ENCODE assay signal across 21 cellular contexts in the genomic region with DNA sequence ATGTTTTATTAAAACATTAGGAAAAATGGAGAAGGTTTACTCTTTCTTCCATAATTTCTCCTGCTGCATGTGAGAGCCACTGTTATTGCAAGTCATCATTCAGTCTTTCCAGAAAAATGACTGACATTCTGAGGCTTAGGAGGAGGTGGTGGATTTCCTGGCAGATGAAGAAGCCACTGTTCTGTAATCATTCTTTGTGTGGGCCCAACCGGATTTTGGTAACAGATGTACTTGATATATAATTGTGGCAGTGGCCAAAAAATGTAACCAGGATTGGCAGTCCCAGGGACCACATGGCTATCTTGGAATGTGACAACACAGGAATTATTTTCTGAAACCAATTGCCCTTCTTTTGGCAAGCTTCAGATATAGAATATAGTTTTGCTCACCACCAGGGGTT.
DNase-seq lines count a peak whose midpoint lies in the region; ATAC-seq, FAIRE-seq and TF ChIP-seq lines count a peak whose summit lies in the region.
"Had no signal": no experiment of that assay in that cellular context is flagged by ENCODE, and none has a peak within 500 bp of the region (broad histone marks: within the 10 kb centered on the region; RNA-seq: fewer than 3 reads in every experiment).

No MANE protein-coding gene starts in this region.

- in situ Hi-C loops in IMR-90 (cut with MboI; ENCODE audit: low sequenced_read_pairs): no loop called here

- H3K27me3 ChIP-seq in IMR-90 (ENCODE audit: control insufficient read depth, insufficient read depth, low read length): no peaks in the 10 kb centered on the region
- no peaks in the 10 kb centered on the region for H3K27me3 ChIP-seq in trophoblast cell (ENCODE audit: insufficient read depth, low read length)
- H3K27me3 ChIP-seq in WERI-Rb-1 (ENCODE audit: insufficient read depth, low read depth, severe bottlenecking): no peaks in the 10 kb centered on the region

- H3K79me2 ChIP-seq in trophoblast cell (ENCODE audit: control insufficient read depth, insufficient read depth, low read length, poor library complexity): peaks cover 1% of the 10 kb centered on the region

- intact Hi-C loops in IMR-90 (cut with micrococcal nuclease): no loop called here

- H3K9ac ChIP-seq in IMR-90 (ENCODE audit: low read depth, low read length) (no peak overlapping the region), trophoblast cell (ENCODE audit: low read length) (no peak overlapping the region)

- H4K20me1 ChIP-seq in IMR-90 (ENCODE audit: insufficient read depth, low read length): no peaks in the 10 kb centered on the region

- no peak overlapping the region for H3K4me2 ChIP-seq in A549
- H3K4me2 ChIP-seq in IMR-90 (ENCODE audit: low read depth, low read length): no peak overlapping the region
- H3K4me2 ChIP-seq in trophoblast cell (ENCODE audit: low read length): no peak overlapping the region

- H3K27ac ChIP-seq in A549: no peak overlapping the region
- no peak overlapping the region for H3K27ac ChIP-seq in IMR-90 (ENCODE audit: insufficient read depth, low read length)
- peak overlapping the region; percentile 60 for H3K27ac ChIP-seq in trophoblast cell (ENCODE audit: low read depth, low read length)
- H3K27ac ChIP-seq in WERI-Rb-1: no peak overlapping the region

- no peak overlapping the region for H4K91ac ChIP-seq in IMR-90 (ENCODE audit: insufficient read depth, low read depth, low read length)
- H4K91ac ChIP-seq in trophoblast cell (ENCODE audit: low read depth, low read length): peak overlapping the region; percentile 35

- no TSS peak for BruUV-seq in IMR-90 (replicated peaks; lab: Mats Ljungman, UMichigan)

- TF ChIP-seq RAD21 in A549 (conservative IDR thresholded peaks at IDR 0.05 in 1 of 2, IDR thresholded peaks at IDR 0.05 in 1 of 2): no peak
- TF ChIP-seq RAD21 in IMR-90 (IDR thresholded peaks at IDR 0.05; ENCODE audit: low read length): no peak

- TF ChIP-seq POLR2A in A549 (IDR thresholded peaks at IDR 0.05; ENCODE audit: low read length): no peak
- no peak for TF ChIP-seq POLR2A in IMR-90 (IDR thresholded peaks at IDR 0.05; ENCODE audit: low read depth, low read length)

- 78% methylated on average over 1 of the region's 1 CpG for WGBS in A549 (ENCODE audit: missing lambda C conversion rate)
- WGBS in IMR-90 (ENCODE audit: extremely low coverage in 2 of 2, insufficient read length in 1 of 2), 2 experiments: no CpG with 5 or more reads among the region's 1 CpG
- no CpG with 5 or more reads among the region's 1 CpG for WGBS in trophoblast cell (ENCODE audit: extremely low coverage, insufficient coverage, insufficient read length)

- no peak overlapping the region for H4K5ac ChIP-seq in IMR-90 (ENCODE audit: low read depth, low read length)

- TF ChIP-seq CTCF in A549 (IDR thresholded peaks at IDR 0.05) (no peak), IMR-90 (conservative IDR thresholded peaks at IDR 0.05; ENCODE audit: low read depth, low read length) (no peak), WERI-Rb-1 (IDR thresholded peaks at IDR 0.05; ENCODE audit: low read depth, low read length) (no peak)

- FAIRE-seq in A549 (lab: Jason Lieb, UNC): no peak
- FAIRE-seq: GM12892, H54, islet of Langerhans, RCC 7860 had no signal

- H3K4ac ChIP-seq in IMR-90 (ENCODE audit: low read depth, low read length) (no peak overlapping the region), trophoblast cell (ENCODE audit: low read depth, low read length) (no peak overlapping the region)

- no peak for TF ChIP-seq EP300 in A549 (IDR thresholded peaks at IDR 0.05)

- no peak overlapping the region for H2BK5ac ChIP-seq in IMR-90 (ENCODE audit: low read depth, low read length, poor library complexity, severe bottlenecking)
- no peak overlapping the region for H2BK5ac ChIP-seq in trophoblast cell (ENCODE audit: low read depth, low read length, poor library complexity)

- H4K8ac ChIP-seq in IMR-90 (ENCODE audit: low read depth in 2 of 2, low read length in 2 of 2) (no peak overlapping the region), trophoblast cell (ENCODE audit: low read depth, low read length) (no peak overlapping the region)

- no peak overlapping the region for H3K56ac ChIP-seq in IMR-90 (ENCODE audit: extremely low read depth, insufficient read depth, low read length)

- no peak overlapping the region for H4K12ac ChIP-seq in trophoblast cell (ENCODE audit: low read depth, low read length)

- H3K18ac ChIP-seq in IMR-90 (ENCODE audit: low read depth, low read length) (peak overlapping the region; percentile 24; the same call in 1 of the 2 replicates), trophoblast cell (ENCODE audit: low read length) (no peak overlapping the region)

- H3K4me1 ChIP-seq in A549 (peaks cover 35% of the 10 kb centered on the region), IMR-90 (ENCODE audit: control insufficient read depth, insufficient read depth, low read length) (peaks cover 14% of the 10 kb centered on the region), trophoblast cell (ENCODE audit: control insufficient read depth in 1 of 2, insufficient read depth in 2 of 2, low read length in 2 of 2) (peaks cover 11 to 22% of the 10 kb centered on the region in 2 experiments)

- H3K23ac ChIP-seq in IMR-90 (ENCODE audit: low read depth, low read length): no peak overlapping the region
- no peak overlapping the region for H3K23ac ChIP-seq in trophoblast cell (ENCODE audit: low read length)

- H3K79me1 ChIP-seq in IMR-90 (ENCODE audit: low read depth in 1 of 2, low read length in 2 of 2): no peaks in the 10 kb centered on the region
- peaks cover 25% of the 10 kb centered on the region for H3K79me1 ChIP-seq in trophoblast cell (ENCODE audit: low read length)

- H3K14ac ChIP-seq in IMR-90 (replicated peaks; ENCODE audit: low read depth, low read length) (no peak overlapping the region), trophoblast cell (ENCODE audit: low read length) (no peak overlapping the region)

- no peak overlapping the region for H3K4me3 ChIP-seq in A549
- no peak overlapping the region for H3K4me3 ChIP-seq in IMR-90 (ENCODE audit: insufficient read depth, low read depth, low read length)
- no peak overlapping the region for H3K4me3 ChIP-seq in trophoblast cell (ENCODE audit: low read depth, low read length)
- no peak overlapping the region for H3K4me3 ChIP-seq in WERI-Rb-1 (ENCODE audit: low read depth, low read length)

- no peaks in the 10 kb centered on the region for H3K9me3 ChIP-seq in A549
- no peaks in the 10 kb centered on the region for H3K9me3 ChIP-seq in IMR-90 (ENCODE audit: control insufficient read depth, insufficient read depth, low read length)
- H3K9me3 ChIP-seq in trophoblast cell (ENCODE audit: insufficient read depth, low read depth, low read length): no peaks in the 10 kb centered on the region
- no peaks in the 10 kb centered on the region for H3K9me3 ChIP-seq in WERI-Rb-1 (ENCODE audit: severe bottlenecking)

- CTCF ChIA-PET in A549 (lab: Yijun Ruan, JAX): interaction anchor here (1.5 kb wide), 1 partner anchor 77 kb away, joined by 3 read pairs; no protein-coding TSS in a partner anchor
- CTCF ChIA-PET in IMR-90 (lab: Yijun Ruan, JAX): no interaction called here

- no peak overlapping the region for H2AK9ac ChIP-seq in IMR-90 (replicated peaks; ENCODE audit: low read depth, low read length, poor library complexity)

- H2BK12ac ChIP-seq in trophoblast cell (ENCODE audit: low read length): peak overlapping the region; percentile 36

- H2AFZ ChIP-seq in IMR-90 (replicated peaks; ENCODE audit: low read length, poor library complexity): no peak overlapping the region
- no peak overlapping the region for H2AFZ ChIP-seq in trophoblast cell (ENCODE audit: insufficient read depth, low read length, poor library complexity)

- no peak overlapping the region for H2BK120ac ChIP-seq in IMR-90 (ENCODE audit: low read depth, low read length)
- H2BK120ac ChIP-seq in trophoblast cell (ENCODE audit: insufficient read depth, low read length, poor library complexity): peak overlapping the region; percentile 36

- DNase-seq in A549 (ENCODE audit: low read depth in 1 of 2, low spot score in 1 of 2) (no peak), IMR-90 (no peak), cerebellar cortex (ENCODE audit: low spot score) (peak; percentile 75), trophoblast cell (no peak), WERI-Rb-1 (no peak), DMS114 treated with DMSO at 0.1 percent for 48 hours (lab: John Stamatoyannopoulos, UW; ENCODE audit: unreplicated experiment) (no peak)
- DNase-seq: activated CD8-positive, alpha-beta memory T cell treated with anti-CD3 and anti-CD28 coated beads for 24 hours; activated naive CD4-positive, alpha-beta T cell treated with anti-CD3 and anti-CD28 coated beads, Interleukin-2, amount 50 U/mL, for 16 hours; activated T-cell treated with anti-CD3 and anti-CD28 coated beads, Interleukin-2, amount 50 U/mL, for 72 hours; CD4-positive, alpha-beta T cell; hypothalamus; NCI-H1092; NCI-H2081; NCI-H510A; NK-92 treated with Interleukin-12 subunit alpha and Interleukin-12 subunit beta, amount 100 ng/mL, for 24 hours had no signal

- ATAC-seq in A549 (no peak), IMR-90 (ENCODE audit: low read depth) (no peak), GM19324 (IDR thresholded peaks at IDR 0.05; ENCODE audit: low FRiP score, unreplicated experiment) (no peak), GM18873 (IDR thresholded peaks at IDR 0.05; ENCODE audit: low FRiP score, unreplicated experiment) (no peak)
- ATAC-seq: activated T-cell treated with anti-CD3 and anti-CD28 coated beads, Interleukin-2, amount 50 U/mL, for 72 hours had no signal

- no peak overlapping the region for H2BK15ac ChIP-seq in IMR-90 (ENCODE audit: low read depth, low read length)

- H2BK20ac ChIP-seq in IMR-90 (ENCODE audit: low read depth, low read length): no peak overlapping the region

- H2AK5ac ChIP-seq in IMR-90 (ENCODE audit: low read depth, low read length) (no peak overlapping the region), trophoblast cell (ENCODE audit: low read length) (no peak overlapping the region)

- H3K36me3 ChIP-seq in IMR-90 (ENCODE audit: control insufficient read depth, insufficient read depth, low read length) (no peaks in the 10 kb centered on the region), trophoblast cell (ENCODE audit: control insufficient read depth in 1 of 2, insufficient read depth in 2 of 2, low read length in 2 of 2) (no peaks in the 10 kb centered on the region), WERI-Rb-1 (no peaks in the 10 kb centered on the region; the same call in 1 of the 2 replicates)

- dilution Hi-C loops in IMR-90 (cut with HindIII; ENCODE audit: low sequenced_read_pairs, unreplicated experiment): no loop called here

- H3K9me1 ChIP-seq in IMR-90 (ENCODE audit: insufficient read depth, low read length): peaks cover 6% of the 10 kb centered on the region; the same call in 1 of the 2 replicates

- POLR2A ChIA-PET in A549 (lab: Yijun Ruan, JAX): interaction anchor here (0.6 kb wide), 1 partner anchor 107 kb away, joined by 3 read pairs; no protein-coding TSS in a partner anchor
- POLR2A ChIA-PET in IMR-90 (lab: Charles Lee; ENCODE audit: unreplicated experiment): no interaction called here

TF ChIP-seq in A549, 52 proteins besides CTCF, POLR2A, EP300 and RAD21:
- TF ChIP-seq NFE2L2 (conservative IDR thresholded peaks at IDR 0.05; ENCODE audit: low read length) (peak; percentile 60; the same call in 1 of the 2 replicates), RNF2 (IDR thresholded peaks at IDR 0.05; ENCODE audit: borderline replicate concordance, low read depth) (no peak)

TF ChIP-seq in IMR-90, 13 proteins besides CTCF, POLR2A, EP300 and RAD21:
- TF ChIP-seq MAFK (IDR thresholded peaks at IDR 0.05; ENCODE audit: low read depth, low read length) (no peak), NFE2L2 (IDR thresholded peaks at IDR 0.05; ENCODE audit: low read depth, low read length) (0 out of 2 replicates have a peak, but pooled peaks have one; percentile 9)
